8 cellular contexts compared by ENCODE assay signal in genomic region chr4:47836655-47837581, GRCh38. TPM values are rescaled to one million over a fixed set of nuclear protein-coding genes. Genes with fewer than 3 reads are reported as not detected.
DNase-seq lines count a peak whose midpoint lies in the region; ATAC-seq and TF ChIP-seq lines count a peak whose summit lies in the region.

No MANE protein-coding gene starts in this region.

- H4K20me1 ChIP-seq in GM23338 (replicated peaks; ENCODE audit: insufficient read depth) (peaks cover 12% of the 10 kb centered on the region), Karpas-422 (ENCODE audit: insufficient read depth, low read depth, low read length) (no peaks in the 10 kb centered on the region)

- peaks cover 20% of the 10 kb centered on the region for H3K27me3 Mint-ChIP-seq in GM23338 (ENCODE audit: insufficient read depth, low read depth, poor library complexity)
- peaks cover 12% of the 10 kb centered on the region for H3K27me3 Mint-ChIP-seq in activated naive CD8-positive, alpha-beta T cell

- H3K4me3 Mint-ChIP-seq in GM23338: peak overlapping the region; percentile 79
- peak overlapping the region; percentile 87 for H3K4me3 Mint-ChIP-seq in activated naive CD8-positive, alpha-beta T cell

- peaks cover 18% of the 10 kb centered on the region for H3K4me1 ChIP-seq in GM23338 (ENCODE audit: insufficient read depth)
- H3K4me1 ChIP-seq in Karpas-422 (ENCODE audit: low read length): peaks cover 65% of the 10 kb centered on the region
- peaks cover 0 to 26% (median 24%) of the 10 kb centered on the region in 4 donors for H3K4me1 ChIP-seq in transverse colon

- H3K9me2 ChIP-seq in GM23338 (ENCODE audit: insufficient read depth): no peaks in the 10 kb centered on the region
- no peaks in the 10 kb centered on the region for H3K9me2 ChIP-seq in Karpas-422 (replicated peaks; ENCODE audit: insufficient read depth, low read length)

- peak; percentile 88 for ATAC-seq in GM23338
- peak; percentile 91 for ATAC-seq in Right ventricle myocardium inferior

- no peak for TF ChIP-seq POLR2A in transverse colon (IDR thresholded peaks at IDR 0.05)

- H3K79me2 ChIP-seq in GM23338 (replicated peaks; ENCODE audit: insufficient read depth) (no peaks in the 10 kb centered on the region), Karpas-422 (ENCODE audit: low read length) (no peaks in the 10 kb centered on the region)

- H3K4me1 Mint-ChIP-seq in GM23338: peaks cover 25% of the 10 kb centered on the region
- H3K4me1 Mint-ChIP-seq in activated naive CD8-positive, alpha-beta T cell (ENCODE audit: low read depth): peaks cover 19% of the 10 kb centered on the region

- intact Hi-C loops in Right ventricle myocardium inferior (cut with DNase I) (loop anchor here (1.0 to 5.0 kb wide), 3 partner anchors 55 to 150 kb away; no protein-coding TSS in a partner anchor), transverse colon (cut with DNase I; ENCODE audit: low total_unique reads) (no loop called here)

- H3K4me2 ChIP-seq in GM23338 (peak overlapping the region; percentile 93), Karpas-422 (ENCODE audit: low read depth, low read length, poor library complexity, severe bottlenecking) (peak overlapping the region; percentile 91)

- TF ChIP-seq EP300 in transverse colon (IDR thresholded peaks at IDR 0.05; ENCODE audit: low read depth): no peak

- in situ Hi-C loops in G401 (cut with HindIII; ENCODE audit: low sequenced_read_pairs) (no loop called here), transverse colon (cut with MboI; ENCODE audit: low pct_ligation_motif_present in 1 of 4, low pct_unique_long_range_greater_than_20kb in 1 of 4, low sequenced_read_pairs in 3 of 4) (loop anchor here in 2 of 4 donors (25.0 kb wide), 2 partner anchors 150 to 175 kb away; no protein-coding TSS in a partner anchor)

- H3K27ac Mint-ChIP-seq in GM23338: no peak overlapping the region
- H3K27ac Mint-ChIP-seq in activated naive CD8-positive, alpha-beta T cell: peak overlapping the region; percentile 10

- no peaks in the 10 kb centered on the region for H3F3A ChIP-seq in GM23338 (replicated peaks; ENCODE audit: low read depth)

- peak overlapping the region; percentile 77 for H3K9ac ChIP-seq in Karpas-422 (ENCODE audit: low read length)

- peaks cover 10% of the 10 kb centered on the region; the same call in 1 of the 3 replicates for H3K36me3 Mint-ChIP-seq in GM23338 (ENCODE audit: low read depth)
- H3K36me3 Mint-ChIP-seq in activated naive CD8-positive, alpha-beta T cell: no peaks in the 10 kb centered on the region

- H3K4me3 ChIP-seq in GM23338 (peak overlapping the region; percentile 79), Karpas-422 (ENCODE audit: low read length) (peak overlapping the region; percentile 78), transverse colon (peak overlapping the region; percentile 31 to 64 (median 38))

- H3K27me3 ChIP-seq in GM23338 (ENCODE audit: insufficient read depth) (peaks cover 14% of the 10 kb centered on the region; the same call in 1 of the 2 replicates), Karpas-422 (ENCODE audit: low read length) (no peaks in the 10 kb centered on the region), transverse colon (peaks cover 24% of the 10 kb centered on the region)

- TF ChIP-seq CTCF in GM23338 (conservative IDR thresholded peaks at IDR 0.05; ENCODE audit: low read depth in 2 of 2) (peak; percentile 64 to 91), transverse colon (IDR thresholded peaks at IDR 0.05) (peak; percentile 44 to 57 (median 45))

- no peak overlapping the region for H3K27ac ChIP-seq in GM23338 (ENCODE audit: low read depth)
- peak overlapping the region; percentile 50 for H3K27ac ChIP-seq in Karpas-422 (ENCODE audit: low read length)
- H3K27ac ChIP-seq in transverse colon: no peak overlapping the region

- H2AFZ ChIP-seq in GM23338: peak overlapping the region; percentile 82
- H2AFZ ChIP-seq in Karpas-422 (ENCODE audit: low read length): peak overlapping the region; percentile 82; the same call in 1 of the 2 replicates

- DNase-seq in G401 (ENCODE audit: low spot score) (peak; percentile 67), GM23338 (ENCODE audit: low spot score) (peak; percentile 95), Karpas-422 (peak; percentile 91), SK-N-DZ (ENCODE audit: low spot score) (peak; percentile 72), Right ventricle myocardium inferior (ENCODE audit: missing footprints) (peak; percentile 85), occipital lobe (lab: John Stamatoyannopoulos, UW) (peak; percentile 52), transverse colon (peak; percentile 77)

- H3K9me3 Mint-ChIP-seq in GM23338: peaks cover 10% of the 10 kb centered on the region; the same call in 2 of the 3 replicates
- H3K9me3 Mint-ChIP-seq in activated naive CD8-positive, alpha-beta T cell (ENCODE audit: low read depth): no peaks in the 10 kb centered on the region

- H3K9me3 ChIP-seq in Karpas-422 (ENCODE audit: low read length) (no peaks in the 10 kb centered on the region), transverse colon (peaks cover 0 to 3% of the 10 kb centered on the region in 2 donors)

- 0% methylated on average over 25 of the region's 54 CpGs; no CpG with 5 or more reads in 1 of the 2 donors for WGBS in transverse colon (ENCODE audit: low coverage in 1 of 2), 2 donors

- no peaks in the 10 kb centered on the region for H3K36me3 ChIP-seq in GM23338 (ENCODE audit: insufficient read depth)
- peaks cover 16% of the 10 kb centered on the region for H3K36me3 ChIP-seq in Karpas-422 (ENCODE audit: insufficient read depth, low read length)
- no peaks in the 10 kb centered on the region for H3K36me3 ChIP-seq in transverse colon

TF ChIP-seq in GM23338, 12 proteins besides CTCF, POLR2A, EP300 and RAD21 (continues in another document):
- peak; percentile 15; the same call in 1 of the 2 replicates for TF ChIP-seq POLR2AphosphoS5 (IDR thresholded peaks at IDR 0.05; ENCODE audit: low read depth)
- TF ChIP-seq JUNB (IDR thresholded peaks at IDR 0.05; ENCODE audit: unreplicated experiment): no peak
- TF ChIP-seq EZH2 (IDR thresholded peaks at IDR 0.05; ENCODE audit: low read depth, unreplicated experiment): no peak
- TF ChIP-seq ETS1 (IDR thresholded peaks at IDR 0.05): no peak
- no peak for TF ChIP-seq EZH2phosphoT487 (IDR thresholded peaks at IDR 0.05; ENCODE audit: unreplicated experiment)
- no peak for TF ChIP-seq CREB1 (CRISPR knock-in tag; IDR thresholded peaks at IDR 0.05; ENCODE audit: low read depth)

RNA-seq across cellular contexts. Expression of gene CORIN, which starts 0.9 kb away (rescaled TPM):
- total RNA-seq in G401 (2014; rRNA removed; shearing (Covaris generic)): not detected in 2 replicates
- total RNA-seq in GM23338 (2014; rRNA removed; shearing (Covaris generic)): not detected in 2 replicates
- 0.40 TPM in 1 of 2 replicates, not detected in the other for polyA plus RNA-seq in GM23338 (2016; fragmentation: Nextera tagmentation; extraction: Ambion mirVana)
- total RNA-seq in Karpas-422 (2014; rRNA removed; shearing (Covaris generic); ENCODE audit: low replicate concordance): 1.9 and 2.8 TPM in 2 replicates
- 0.31 TPM in 1 of 2 replicates, not detected in the other for polyA plus RNA-seq in SK-N-DZ (2014; cell fraction: cytosol; rRNA removed)
- polyA plus RNA-seq in SK-N-DZ (2014; cell fraction: nucleus; rRNA removed): 0.15 and 0.47 TPM in 2 replicates
- 53.9 TPM for total RNA-seq in Right ventricle myocardium inferior
- 0.62 TPM for total RNA-seq in occipital lobe
- total RNA-seq in transverse colon: 1 to 10 TPM in 1 of 4 donors, under 1 TPM in 1, not detected in 2; 0.82 to 1.6 TPM

Comparison
In these comparisons a context has a peak if more than half of its experiments do, and no peak if none do; other contexts are left out.
1. RNA of gene CORIN, which starts 0.9 kb away (total RNA-seq): 53.9 TPM in Right ventricle myocardium inferior (single experiment); 1.9 to 2.8 TPM in Karpas-422, 0.82 to 1.6 TPM in transverse colon, 0.62 TPM in occipital lobe (single experiment), not detected in GM23338 and not detected in G401; every median in the first group is over 10 times any median in the second.
2. Peak in every context shown above with its lines, with median percentiles within 50 percentile points of each other: DNase-seq and H3K4me3 ChIP-seq.